Comparison of ENCODE assay signal across 11 cellular contexts in genomic region chr7:116224492-116225098, GRCh38. TPM values are rescaled to one million over a fixed set of nuclear protein-coding genes. Genes with fewer than 3 reads are reported as not detected.
DNase-seq lines count a peak whose midpoint lies in the region; ATAC-seq lines count a peak whose summit lies in the region.
"Had no signal": no experiment of that assay in that cellular context is flagged by ENCODE, and none has a peak within 500 bp of the region (broad histone marks: within the 10 kb centered on the region; RNA-seq: fewer than 3 reads in every experiment).

No MANE protein-coding gene starts in this region.

- H3K36me3 Mint-ChIP-seq in activated CD4-positive, alpha-beta T cell treated with anti-CD3 and anti-CD28 coated beads, Interleukin-2, amount 10 ng/mL, durations not matched to agents 7 days and 5 days (ENCODE audit: low read depth): peaks cover 25% of the 10 kb centered on the region
- H3K36me3 Mint-ChIP-seq in T-cell: peaks cover 16% of the 10 kb centered on the region
- H3K36me3 Mint-ChIP-seq in stimulated activated naive B cell treated with anti-CD40 and anti-IgM and Interleukin-4, amounts not matched to agents 10 μg/mL and 1 μg/mL and 100 μg/mL, for 72 hours: no peaks in the 10 kb centered on the region

- peak; percentile 60 for ATAC-seq in HG02623 (IDR thresholded peaks at IDR 0.05; ENCODE audit: unreplicated experiment)
- peak in 2 of 4 experiments; percentile 57 to 82 for ATAC-seq in T-cell (replicated peaks in 1 of 4)
- peak; percentile 63 to 83 for ATAC-seq in stimulated activated naive B cell treated with anti-CD40 and anti-IgM and Interleukin-4, amounts not matched to agents 10 μg/mL and 1 μg/mL and 100 μg/mL, for 72 hours (replicated peaks)
- no peak for ATAC-seq in Right ventricle myocardium superior (ENCODE audit: poor library complexity)

- no peaks in the 10 kb centered on the region for H3K9me3 ChIP-seq in Karpas-422 (ENCODE audit: low read length)

- peaks cover 71% of the 10 kb centered on the region for H3K4me1 Mint-ChIP-seq in activated CD4-positive, alpha-beta T cell treated with anti-CD3 and anti-CD28 coated beads, Interleukin-2, amount 10 ng/mL, durations not matched to agents 7 days and 5 days
- H3K4me1 Mint-ChIP-seq in T-cell: peaks cover 87 to 93% (median 91%) of the 10 kb centered on the region in 3 donors
- peaks cover 35 to 61% of the 10 kb centered on the region in 2 donors for H3K4me1 Mint-ChIP-seq in stimulated activated naive B cell treated with anti-CD40 and anti-IgM and Interleukin-4, amounts not matched to agents 10 μg/mL and 1 μg/mL and 100 μg/mL, for 72 hours

- H3K27me3 ChIP-seq in H7 (ENCODE audit: control insufficient read depth, insufficient read depth, low read length): no peaks in the 10 kb centered on the region
- H3K27me3 ChIP-seq in Karpas-422 (ENCODE audit: low read length): no peaks in the 10 kb centered on the region

- H3K9ac ChIP-seq in Karpas-422 (ENCODE audit: low read length): no peak overlapping the region

- H3K27ac Mint-ChIP-seq in activated CD4-positive, alpha-beta T cell treated with anti-CD3 and anti-CD28 coated beads, Interleukin-2, amount 10 ng/mL, durations not matched to agents 7 days and 5 days: no peak overlapping the region
- peak overlapping the region; percentile 60 to 69 for H3K27ac Mint-ChIP-seq in T-cell
- peak overlapping the region; percentile 60 for H3K27ac Mint-ChIP-seq in stimulated activated naive B cell treated with anti-CD40 and anti-IgM and Interleukin-4, amounts not matched to agents 10 μg/mL and 1 μg/mL and 100 μg/mL, for 72 hours

- no peak overlapping the region for H2AFZ ChIP-seq in Karpas-422 (ENCODE audit: low read length)

- intact Hi-C loops in Right ventricle myocardium superior (cut with DNase I): no loop called here

- H3K36me3 ChIP-seq in H7 (replicated peaks; ENCODE audit: control insufficient read depth, insufficient read depth, low read length) (no peaks in the 10 kb centered on the region), Karpas-422 (ENCODE audit: insufficient read depth, low read length) (no peaks in the 10 kb centered on the region)

- no peaks in the 10 kb centered on the region for H3K9me2 ChIP-seq in Karpas-422 (replicated peaks; ENCODE audit: insufficient read depth, low read length)

- H3K79me2 ChIP-seq in Karpas-422 (ENCODE audit: low read length): no peaks in the 10 kb centered on the region

- peak overlapping the region; percentile 19 for H3K4me3 Mint-ChIP-seq in activated CD4-positive, alpha-beta T cell treated with anti-CD3 and anti-CD28 coated beads, Interleukin-2, amount 10 ng/mL, durations not matched to agents 7 days and 5 days
- H3K4me3 Mint-ChIP-seq in T-cell: peak overlapping the region; percentile 57 to 64 (median 58)
- H3K4me3 Mint-ChIP-seq in stimulated activated naive B cell treated with anti-CD40 and anti-IgM and Interleukin-4, amounts not matched to agents 10 μg/mL and 1 μg/mL and 100 μg/mL, for 72 hours: peak overlapping the region; percentile 56 to 68

- H3K27me3 Mint-ChIP-seq in activated CD4-positive, alpha-beta T cell treated with anti-CD3 and anti-CD28 coated beads, Interleukin-2, amount 10 ng/mL, durations not matched to agents 7 days and 5 days: no peaks in the 10 kb centered on the region
- no peaks in the 10 kb centered on the region for H3K27me3 Mint-ChIP-seq in T-cell
- no peaks in the 10 kb centered on the region for H3K27me3 Mint-ChIP-seq in stimulated activated naive B cell treated with anti-CD40 and anti-IgM and Interleukin-4, amounts not matched to agents 10 μg/mL and 1 μg/mL and 100 μg/mL, for 72 hours

- H3K27ac ChIP-seq in Karpas-422 (ENCODE audit: low read length): no peak overlapping the region

- no peak for DNase-seq in activated CD4-positive, alpha-beta T cell treated with anti-CD3 and anti-CD28 coated beads, Interleukin-2, amount 10 ng/mL, durations not matched to agents 7 days and 5 days
- no peak for DNase-seq in activated CD4-positive, alpha-beta T cell treated with anti-CD3 and anti-CD28 coated beads for 48 hours
- peak in 2 of 34 experiments; percentile 3 to 9 for DNase-seq in T-cell
- DNase-seq in stimulated activated naive B cell treated with anti-CD40 and anti-IgM and Interleukin-4, amounts not matched to agents 10 μg/mL and 1 μg/mL and 100 μg/mL, for 72 hours: no peak
- no peak for DNase-seq in H7
- no peak for DNase-seq in Right ventricle myocardium superior
- DNase-seq in Karpas-422: no peak
- DNase-seq: activated CD4-positive, CD25-positive, alpha-beta regulatory T cell; HCEC 1CT; NCI-H2081 treated with DMSO at 0.1 percent for 48 hours had no signal

- CTCF ChIA-PET in activated CD4-positive, alpha-beta T cell treated with anti-CD3 and anti-CD28 coated beads, Interleukin-2, amount 10 ng/mL, durations not matched to agents 7 days and 5 days (lab: Charles Lee): interaction anchor here (0.8 to 1.3 kb wide), 2 partner anchors 11 to 44 kb away, joined by 3 to 4 read pairs; no protein-coding TSS in a partner anchor
- CTCF ChIA-PET in T-cell (lab: Charles Lee): interaction anchor here (0.8 to 2.7 kb wide), 7 partner anchors 9 to 51 kb away, joined by 3 to 12 read pairs (median 5); no protein-coding TSS in a partner anchor

- POLR2A ChIA-PET in activated CD4-positive, alpha-beta T cell treated with anti-CD3 and anti-CD28 coated beads, Interleukin-2, amount 10 ng/mL, durations not matched to agents 7 days and 5 days (lab: Charles Lee): no interaction called here
- POLR2A ChIA-PET in T-cell (lab: Charles Lee): interaction anchor here in 1 of 2 donors (1.0 kb wide), 1 partner anchor 14 kb away, joined by 3 read pairs; the partner anchor contains the start of gene TES

- H3K4me3 ChIP-seq in H7 (ENCODE audit: insufficient read depth, low read depth, low read length) (no peak overlapping the region), Karpas-422 (ENCODE audit: low read length) (no peak overlapping the region)

- no peak overlapping the region for H3K4me2 ChIP-seq in Karpas-422 (ENCODE audit: low read depth, low read length, poor library complexity, severe bottlenecking)

- H3K9me3 Mint-ChIP-seq in activated CD4-positive, alpha-beta T cell treated with anti-CD3 and anti-CD28 coated beads, Interleukin-2, amount 10 ng/mL, durations not matched to agents 7 days and 5 days: no peaks in the 10 kb centered on the region
- H3K9me3 Mint-ChIP-seq in T-cell: no peaks in the 10 kb centered on the region
- no peaks in the 10 kb centered on the region for H3K9me3 Mint-ChIP-seq in stimulated activated naive B cell treated with anti-CD40 and anti-IgM and Interleukin-4, amounts not matched to agents 10 μg/mL and 1 μg/mL and 100 μg/mL, for 72 hours

- H3K4me1 ChIP-seq in Karpas-422 (ENCODE audit: low read length): no peaks in the 10 kb centered on the region

- no peaks in the 10 kb centered on the region for H4K20me1 ChIP-seq in Karpas-422 (ENCODE audit: insufficient read depth, low read depth, low read length)

RNA-seq across cellular contexts. Expression of gene TES, which starts 14.3 kb away (rescaled TPM):
- total RNA-seq in activated CD4-positive, alpha-beta T cell treated with anti-CD3 and anti-CD28 coated beads, Interleukin-2, amount 10 ng/mL, durations not matched to agents 7 days and 5 days: 100 to 1,000 TPM; 139 to 140 TPM
- 100 to 1,000 TPM; 101 to 132 (median 117) TPM for total RNA-seq in T-cell
- 72.5 and 87.3 TPM in 2 replicates for total RNA-seq in H7 (2014; rRNA removed; shearing (Covaris generic))
- 19.0 TPM for total RNA-seq in Right ventricle myocardium superior
- not detected in 2 replicates for total RNA-seq in Karpas-422 (2014; rRNA removed; shearing (Covaris generic); ENCODE audit: low replicate concordance)

Comparison
In these comparisons a context has a peak if more than half of its experiments do, and no peak if none do; other contexts are left out.
1. RNA of gene TES, which starts 14.3 kb away (total RNA-seq): 139 to 140 TPM in activated CD4-positive, alpha-beta T cell treated with anti-CD3 and anti-CD28 coated beads, Interleukin-2, amount 10 ng/mL, durations not matched to agents 7 days and 5 days, 101 to 132 TPM in T-cell, 72.5 to 87.3 TPM in H7 and 19.0 TPM in Right ventricle myocardium superior (single experiment); not detected in Karpas-422; every median in the first group is over 10 times any median in the second.
2. Peak in every context shown above with its lines, with median percentiles within 50 percentile points of each other: H3K4me3 Mint-ChIP-seq.